Comparison of ENCODE assay signal across 15 cellular contexts in genomic region chr19:38024991-38025716, GRCh38.
DNase-seq lines count a peak whose midpoint lies in the region; ATAC-seq and TF ChIP-seq lines count a peak whose summit lies in the region.
"Had no signal": no experiment of that assay in that cellular context is flagged by ENCODE, and none has a peak within 500 bp of the region (broad histone marks: within the 10 kb centered on the region; RNA-seq: fewer than 3 reads in every experiment).

No MANE protein-coding gene starts in this region.

- no peaks in the 10 kb centered on the region for H3K79me2 ChIP-seq in mesendoderm (ENCODE audit: control insufficient read depth, insufficient read depth, low read length)

- no peak overlapping the region for H2BK120ac ChIP-seq in mesendoderm (ENCODE audit: low read depth, low read length)

- no peak overlapping the region for H4K5ac ChIP-seq in mesendoderm (ENCODE audit: low read length)

- peak overlapping the region; percentile 27 for H3K27ac ChIP-seq in mesendoderm (ENCODE audit: low read depth, low read length)
- H3K27ac ChIP-seq: gastroesophageal sphincter, SJSA1 had no signal

- no peak overlapping the region for H3K4me3 ChIP-seq in mesendoderm (ENCODE audit: low read length)
- H3K4me3 ChIP-seq: gastroesophageal sphincter, SJSA1 had no signal

- no peak overlapping the region for H3K9ac ChIP-seq in mesendoderm (ENCODE audit: low read length)

- H3K4me2 ChIP-seq in mesendoderm (ENCODE audit: low read length): no peak overlapping the region

- no peak overlapping the region for H4K8ac ChIP-seq in mesendoderm (ENCODE audit: low read depth, low read length)

- ATAC-seq in Right ventricle myocardium superior (ENCODE audit: poor library complexity): no peak
- ATAC-seq: activated CD4-positive, alpha-beta T cell treated with anti-CD3 and anti-CD28 coated beads for 36 hours; gastroesophageal sphincter; HepG2 had no signal

- TF ChIP-seq EP300 in Ishikawa (IDR thresholded peaks at IDR 0.05; ENCODE audit: borderline replicate concordance): no peak

- intact Hi-C loops in Right ventricle myocardium superior (cut with DNase I): no loop called here

- H3K18ac ChIP-seq in mesendoderm (ENCODE audit: low read length): no peak overlapping the region

- DNase-seq in Ammon's horn (ENCODE audit: low spot score): peak; percentile 73
- peak; percentile 83 for DNase-seq in cerebellar cortex (ENCODE audit: low spot score)
- peak; percentile 70 for DNase-seq in mesendoderm
- no peak for DNase-seq in GM03348 (ENCODE audit: low spot score)
- DNase-seq in Right ventricle myocardium superior: no peak
- no peak for DNase-seq in foreskin melanocyte
- no peak for DNase-seq in stimulated activated CD4-positive, alpha-beta T cell treated with anti-CD3 and anti-CD28 coated beads, Interleukin-4, amount 100 ng/mL, for 4 hours
- DNase-seq: activated CD4-positive, alpha-beta T cell treated with anti-CD3 and anti-CD28 coated beads for 36 hours; activated naive CD4-positive, alpha-beta T cell treated with anti-CD3 and anti-CD28 coated beads for 36 hours; cortex of kidney; NCI-H2081 treated with DMSO at 0.1 percent for 48 hours had no signal

- no peak overlapping the region for H2BK5ac ChIP-seq in mesendoderm (ENCODE audit: low read length)

- TF ChIP-seq RAD21 in Ishikawa (IDR thresholded peaks at IDR 0.05; ENCODE audit: low read depth): no peak

- H3K36me3 ChIP-seq in mesendoderm (ENCODE audit: control insufficient read depth, insufficient read depth, low read length): no peaks in the 10 kb centered on the region

- peak overlapping the region; percentile 66 for H3K23ac ChIP-seq in mesendoderm (ENCODE audit: low read length)

- H3K27me3 ChIP-seq in mesendoderm (ENCODE audit: insufficient read depth, low read length, poor library complexity): no peaks in the 10 kb centered on the region
- H3K27me3 ChIP-seq: gastroesophageal sphincter, SJSA1 had no signal

- H2BK15ac ChIP-seq in mesendoderm (replicated peaks; ENCODE audit: low read depth): no peak overlapping the region

- H2AK5ac ChIP-seq in mesendoderm (ENCODE audit: low read length): no peak overlapping the region

- H3K4me1 ChIP-seq in mesendoderm (ENCODE audit: control insufficient read depth, low read depth, low read length): peaks cover 3% of the 10 kb centered on the region

- H3K56ac ChIP-seq in mesendoderm (ENCODE audit: low read length): peak overlapping the region; percentile 7

- H3K4ac ChIP-seq in mesendoderm (ENCODE audit: low read depth, low read length): no peak overlapping the region

- no CpG with 5 or more reads among the region's 19 CpGs for WGBS in mesendoderm (ENCODE audit: extremely low coverage, insufficient coverage, low lambda C conversion rate)

- H3K79me1 ChIP-seq in mesendoderm (ENCODE audit: low read length): peaks cover 2% of the 10 kb centered on the region

TF ChIP-seq in Ishikawa, 13 proteins besides CTCF, POLR2A, EP300 and RAD21:
- TF ChIP-seq USF1 (IDR thresholded peaks at IDR 0.05) (peak; percentile 49; the same call in 1 of the 2 replicates), CREB1 (IDR thresholded peaks at IDR 0.05; ENCODE audit: low read depth) (no peak), YY1 (IDR thresholded peaks at IDR 0.05; ENCODE audit: low read depth) (no peak), TEAD4 (IDR thresholded peaks at IDR 0.05) (no peak)
TF ChIP-seq in Ishikawa: peak in this region for 1.

Comparison
In these comparisons a context has a peak if more than half of its experiments do, and no peak if none do; other contexts are left out.
1. DNase-seq: peak in Ammon's horn (single experiment), cerebellar cortex (single experiment) and mesendoderm (single experiment); none in GM03348 (single experiment), Right ventricle myocardium superior (single experiment), foreskin melanocyte (single experiment) and stimulated activated CD4-positive, alpha-beta T cell treated with anti-CD3 and anti-CD28 coated beads, Interleukin-4, amount 100 ng/mL, for 4 hours (0 of 2).